ENCODE assay signal across 1 cellular context in the genomic region with DNA sequence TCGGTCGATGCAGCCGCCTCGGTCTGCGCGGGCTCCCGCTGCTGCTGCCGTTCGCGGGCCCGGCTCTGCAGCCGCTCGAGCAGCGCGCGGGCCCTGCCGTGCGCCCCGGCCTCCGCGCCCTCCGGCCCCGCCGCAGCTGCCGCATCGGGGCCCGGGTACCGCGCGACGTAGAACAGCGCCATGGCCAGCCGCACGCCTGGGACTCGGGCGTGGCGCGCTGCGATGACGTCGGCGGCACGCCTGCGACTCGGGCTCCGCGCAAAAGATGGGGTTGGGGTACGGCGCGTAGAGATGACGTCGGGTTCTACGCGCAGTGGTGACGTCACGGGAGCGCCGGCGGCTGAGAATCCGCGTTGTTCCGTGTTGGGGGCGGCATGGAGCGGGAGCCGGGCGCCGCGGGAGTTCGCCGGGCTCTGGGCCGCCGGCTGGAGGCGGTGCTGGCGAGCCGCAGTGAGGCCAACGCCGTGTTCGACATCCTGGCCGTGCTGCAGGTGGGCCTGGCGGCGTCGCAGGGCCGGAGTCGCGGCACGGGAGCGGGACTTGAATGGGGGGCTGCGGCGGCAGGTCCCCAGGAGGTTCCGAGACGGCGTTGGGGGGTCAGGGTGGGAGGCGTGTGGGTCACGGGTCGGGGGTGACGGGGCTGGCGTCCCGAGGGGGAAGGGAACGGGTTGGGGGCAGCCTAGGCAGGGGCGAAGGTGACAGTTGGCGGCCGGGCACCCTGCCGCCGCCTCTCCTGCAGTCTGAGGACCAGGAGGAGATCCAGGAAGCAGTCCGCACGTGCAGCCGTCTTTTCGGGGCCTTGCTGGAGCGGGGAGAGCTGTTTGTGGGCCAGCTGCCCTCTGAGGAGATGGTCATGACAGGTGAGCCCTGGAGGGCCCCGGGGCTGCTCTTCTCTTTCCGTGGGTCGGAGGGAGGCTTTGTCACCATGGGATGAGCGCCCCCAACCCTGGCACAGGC.
A peak's percentile ranks its signal among the peaks of the same experiment; 100 is the strongest.
TF ChIP-seq lines count a peak whose summit lies in the region.

DDX51 (minus strand) TSS at position 205 of the 957 bp plus-strand sequence; CDS start at position 182, 23 bp downstream.
NOC4L (plus strand) TSS at position 343 of the 957 bp plus-strand sequence; CDS start at position 375, 32 bp downstream.

TF ChIP-seq in HepG2, 621 proteins besides CTCF, POLR2A, EP300 and RAD21 (continued from another document and continues in another):
- TF ChIP-seq ZNF646 (CRISPR knock-in tag; IDR thresholded peaks at IDR 0.05) (no peak), PLRG1 (conservative IDR thresholded peaks at IDR 0.05) (no peak), TSC22D2 (CRISPR knock-in tag; IDR thresholded peaks at IDR 0.05; ENCODE audit: borderline replicate concordance) (peak; percentile 52; the same call in 1 of the 2 replicates), RFXANK (CRISPR knock-in tag; IDR thresholded peaks at IDR 0.05) (0 out of 2 replicates have a peak, but pooled peaks have one; percentile 50), ZBTB39 (CRISPR knock-in tag; IDR thresholded peaks at IDR 0.05) (no peak), HDAC6 (IDR thresholded peaks at IDR 0.05; ENCODE audit: low read depth, low read length) (no peak), IKZF4 (CRISPR knock-in tag; IDR thresholded peaks at IDR 0.05; ENCODE audit: borderline replicate concordance, low read depth, not compliant biosample characterization) (peak; percentile 72), ZSCAN12 (CRISPR knock-in tag; IDR thresholded peaks at IDR 0.05) (no peak), CHD2 (IDR thresholded peaks at IDR 0.05; ENCODE audit: low read depth, low read length) (peak; percentile 52; the same call in 1 of the 2 replicates), ZNF572 (CRISPR knock-in tag; IDR thresholded peaks at IDR 0.05) (no peak), KAT7 (CRISPR knock-in tag; IDR thresholded peaks at IDR 0.05; ENCODE audit: borderline replicate concordance) (peak; percentile 91), SOX6 (IDR thresholded peaks at IDR 0.05) (no peak), SOX6 (CRISPR knock-in tag; IDR thresholded peaks at IDR 0.05) (0 out of 2 replicates have a peak, but pooled peaks have one; percentile 19), ZNF451 (CRISPR knock-in tag; IDR thresholded peaks at IDR 0.05) (peak; percentile 35; the same call in 1 of the 2 replicates), MAFK (conservative IDR thresholded peaks at IDR 0.05 in 1 of 2, IDR thresholded peaks at IDR 0.05 in 1 of 2; ENCODE audit: low read length in 2 of 2) (no peak), ONECUT2 (CRISPR knock-in tag; IDR thresholded peaks at IDR 0.05) (no peak), ATF3 (CRISPR knock-in tag; IDR thresholded peaks at IDR 0.05) (peak; percentile 75), DNMT3B (CRISPR knock-in tag; conservative IDR thresholded peaks at IDR 0.05) (no peak), ZNF816 (CRISPR knock-in tag; IDR thresholded peaks at IDR 0.05; ENCODE audit: borderline replicate concordance) (no peak), ZBTB8A (CRISPR knock-in tag; IDR thresholded peaks at IDR 0.05; ENCODE audit: borderline replicate concordance, low read depth) (no peak), ZNF576 (CRISPR knock-in tag; IDR thresholded peaks at IDR 0.05) (no peak), EHMT2 (IDR thresholded peaks at IDR 0.05; ENCODE audit: borderline replicate concordance, low read depth, low read length) (no peak), SIX4 (CRISPR knock-in tag; IDR thresholded peaks at IDR 0.05) (peak; percentile 68), ZNF232 (CRISPR knock-in tag; IDR thresholded peaks at IDR 0.05; ENCODE audit: borderline replicate concordance) (0 out of 2 replicates have a peak, but pooled peaks have one; percentile 77), RFX3 (CRISPR knock-in tag; IDR thresholded peaks at IDR 0.05) (no peak), ZNF407 (CRISPR knock-in tag; IDR thresholded peaks at IDR 0.05; ENCODE audit: not compliant biosample characterization) (peak; percentile 39), ZNF503 (CRISPR knock-in tag; IDR thresholded peaks at IDR 0.05) (peak; percentile 49; the same call in 1 of the 2 replicates), YEATS2 (CRISPR knock-in tag; IDR thresholded peaks at IDR 0.05; ENCODE audit: borderline replicate concordance) (peak; percentile 96), JARID2 (CRISPR knock-in tag; IDR thresholded peaks at IDR 0.05; ENCODE audit: insufficient replicate concordance) (no peak), ZNF124 (CRISPR knock-in tag; IDR thresholded peaks at IDR 0.05) (no peak), NR2F6 (IDR thresholded peaks at IDR 0.05) (no peak), NR2F6 (CRISPR knock-in tag; IDR thresholded peaks at IDR 0.05) (peak; percentile 72), ARHGAP35 (CRISPR knock-in tag; IDR thresholded peaks at IDR 0.05; ENCODE audit: borderline replicate concordance) (no peak)
- TF ChIP-seq, protein P1, sequence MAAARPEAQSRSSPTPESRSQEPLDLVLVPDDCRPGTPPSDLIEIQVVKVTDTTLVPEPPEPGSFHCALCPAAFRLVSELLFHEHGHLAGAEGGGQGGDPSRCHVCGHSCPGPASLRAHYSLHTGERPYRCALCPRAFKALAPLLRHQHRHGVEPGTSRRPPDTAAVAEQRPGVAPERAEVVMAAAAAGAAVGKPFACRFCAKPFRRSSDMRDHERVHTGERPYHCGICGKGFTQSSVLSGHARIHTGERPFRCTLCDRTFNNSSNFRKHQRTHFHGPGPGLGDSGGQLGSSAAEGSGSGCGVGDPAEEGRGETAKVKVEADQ (CRISPR knock-in tag; IDR thresholded peaks at IDR 0.05; ENCODE audit: borderline replicate concordance) = peak; percentile 69; the same call in 1 of the 2 replicates
